Comparison of ENCODE assay signal across 1 cellular context in genomic region chr3:69786854-69787253, GRCh38.
TF ChIP-seq lines count a peak whose summit lies in the region.

No MANE protein-coding gene starts in this region.

TF ChIP-seq in K562, 482 proteins besides CTCF, POLR2A, EP300 and RAD21:
- TF ChIP-seq ESRRA (IDR thresholded peaks at IDR 0.05; ENCODE audit: borderline replicate concordance, low read depth) = no peak
- TF ChIP-seq HLTF (IDR thresholded peaks at IDR 0.05) = no peak
- no peak for TF ChIP-seq ZNF197 (CRISPR knock-in tag; IDR thresholded peaks at IDR 0.05; ENCODE audit: low read depth)
- TF ChIP-seq EGR1 (conservative IDR thresholded peaks at IDR 0.05) = no peak
- TF ChIP-seq RBM22 (IDR thresholded peaks at IDR 0.05; ENCODE audit: low read depth, low read length, poor library complexity, severe bottlenecking) = no peak
- TF ChIP-seq MGA (IDR thresholded peaks at IDR 0.05) = peak; percentile 45; the same call in 1 of the 2 replicates
- no peak for TF ChIP-seq ZNF76 (CRISPR knock-in tag; IDR thresholded peaks at IDR 0.05; ENCODE audit: borderline replicate concordance)
- TF ChIP-seq MAFG (tag; conservative IDR thresholded peaks at IDR 0.05) = no peak
- no peak for TF ChIP-seq ZNF766 (CRISPR knock-in tag; conservative IDR thresholded peaks at IDR 0.05)
- TF ChIP-seq L3MBTL2 (IDR thresholded peaks at IDR 0.05) = peak; percentile 56; the same call in 1 of the 2 replicates
- TF ChIP-seq RREB1 (CRISPR knock-in tag; IDR thresholded peaks at IDR 0.05) = no peak
- TF ChIP-seq HDAC3 (IDR thresholded peaks at IDR 0.05; ENCODE audit: borderline replicate concordance, partially characterized antibody) = no peak
- no peak for TF ChIP-seq CBFB (CRISPR knock-in tag; IDR thresholded peaks at IDR 0.05)
- no peak for TF ChIP-seq MTA3 (IDR thresholded peaks at IDR 0.05; ENCODE audit: borderline replicate concordance)
- no peak for TF ChIP-seq SMAD2 (IDR thresholded peaks at IDR 0.05; ENCODE audit: low read depth, low read length)
- TF ChIP-seq RBM15 (IDR thresholded peaks at IDR 0.05; ENCODE audit: insufficient read depth, low read length) = no peak
- TF ChIP-seq ZKSCAN3 (CRISPR knock-in tag; IDR thresholded peaks at IDR 0.05) = no peak
- TF ChIP-seq RB1 (IDR thresholded peaks at IDR 0.05; ENCODE audit: low read depth) = no peak
- no peak for TF ChIP-seq U2AF2 (optimal IDR thresholded peaks at IDR 0.05; ENCODE audit: low read depth, low read length)
- TF ChIP-seq ZFPM2 (CRISPR knock-in tag; IDR thresholded peaks at IDR 0.05) = no peak
- TF ChIP-seq SIX5 (IDR thresholded peaks at IDR 0.05; ENCODE audit: borderline replicate concordance in 1 of 2, insufficient read depth in 1 of 2, low read depth in 1 of 2, low read length in 2 of 2) = no peak
- TF ChIP-seq ZNF511 (CRISPR knock-in tag; IDR thresholded peaks at IDR 0.05) = no peak
- no peak for TF ChIP-seq SRSF1 (IDR thresholded peaks at IDR 0.05; ENCODE audit: low read depth, low read length)
- no peak for TF ChIP-seq CHD4 (IDR thresholded peaks at IDR 0.05; ENCODE audit: insufficient read depth, insufficient replicate concordance, low read depth, low read length, poor library complexity, severe bottlenecking)
- no peak for TF ChIP-seq ZC3H8 (IDR thresholded peaks at IDR 0.05)
- TF ChIP-seq DLX4 (CRISPR knock-in tag; IDR thresholded peaks at IDR 0.05) = no peak
- no peak for TF ChIP-seq BRD9 (IDR thresholded peaks at IDR 0.05; ENCODE audit: low read depth, partially characterized antibody)
- 0 out of 2 replicates have a peak, but pooled peaks have one; percentile 43 for TF ChIP-seq EHMT2 (IDR thresholded peaks at IDR 0.05)
- TF ChIP-seq HMBOX1 (IDR thresholded peaks at IDR 0.05) = peak; percentile 40; the same call in 1 of the 2 replicates
- TF ChIP-seq PBX2 (CRISPR knock-in tag; IDR thresholded peaks at IDR 0.05; ENCODE audit: low read depth) = no peak
- no peak for TF ChIP-seq PBX2 (tag; conservative IDR thresholded peaks at IDR 0.05; ENCODE audit: low read depth)
- TF ChIP-seq RAD51 (IDR thresholded peaks at IDR 0.05; ENCODE audit: borderline replicate concordance, low read depth) = no peak
- TF ChIP-seq DACH1 (IDR thresholded peaks at IDR 0.05; ENCODE audit: partially characterized antibody) = no peak
- no peak for TF ChIP-seq ZNF282 (CRISPR knock-in tag; IDR thresholded peaks at IDR 0.05)
- no peak for TF ChIP-seq HIVEP1 (CRISPR knock-in tag; IDR thresholded peaks at IDR 0.05)
